In the genomic region with DNA sequence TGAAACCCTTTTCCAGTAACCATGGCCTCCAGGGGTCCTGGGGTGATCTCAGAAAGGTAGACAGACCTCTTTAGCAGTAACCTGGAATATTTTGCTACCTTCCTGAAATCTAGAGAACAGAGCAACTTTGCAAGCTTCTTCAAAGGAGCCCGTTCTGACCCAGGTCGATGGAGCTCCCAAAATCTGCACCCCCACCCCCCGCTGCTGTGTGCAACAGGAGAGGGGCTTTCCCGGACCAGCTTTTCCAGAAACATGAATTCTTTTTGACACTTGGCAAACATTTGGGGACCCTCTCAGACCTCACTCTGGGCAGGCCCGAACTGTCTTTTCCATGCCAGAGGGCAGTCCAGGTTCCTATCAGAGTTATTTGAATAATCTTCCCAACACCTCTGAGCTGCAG, we compare ENCODE assay signal across 37 cellular contexts.
"Had no signal": no experiment of that assay in that cellular context is flagged by ENCODE, and none has a peak within 500 bp of the region (broad histone marks: within the 10 kb centered on the region; RNA-seq: fewer than 3 reads in every experiment).

No MANE protein-coding gene starts in this region.

- H3K27me3 Mint-ChIP-seq: brain had no signal

- H3K4me3 ChIP-seq: adrenal gland, ascending aorta, body of pancreas, breast epithelium, cardiac muscle cell had no signal

- H3K36me3 Mint-ChIP-seq: activated naive CD4-positive, alpha-beta T cell treated with anti-CD3 and anti-CD28 coated beads, Interleukin-2, amount 10 ng/mL, durations not matched to agents 7 days and 5 days; activated naive CD4-positive, alpha-beta T cell treated with anti-CD3 and anti-CD28 coated beads, Interleukin-2, amount 50 U/mL, for 24 hours; activated naive CD4-positive, alpha-beta T cell treated with anti-CD3 and anti-CD28 coated beads, Interleukin-2, amount 50 U/mL, for 72 hours; activated naive CD8-positive, alpha-beta T cell; activated naive CD8-positive, alpha-beta T cell treated with anti-CD3 and anti-CD28 coated beads for 36 hours; activated naive CD8-positive, alpha-beta T cell treated with anti-CD3 and anti-CD28 coated beads, Interleukin-2, amount 10 ng/mL, durations not matched to agents 7 days and 5 days; brain had no signal

- H3K36me3 ChIP-seq: adrenal gland, ascending aorta, brain microvascular endothelial cell, breast epithelium, cardiac muscle cell had no signal

- H3K27me3 ChIP-seq: ascending aorta, body of pancreas, brain microvascular endothelial cell, cardiac muscle cell had no signal

- H3K4me1 Mint-ChIP-seq: central memory CD8-positive, alpha-beta T cell had no signal

- DNase-seq: activated effector memory CD4-positive, alpha-beta T cell treated with anti-CD3 and anti-CD28 coated beads, Interleukin-2, amount 50 U/mL, for 16 hours; activated effector memory CD4-positive, alpha-beta T cell treated with Interleukin-2 at 50 U/mL for 16 hours; activated gamma-delta T cell; activated gamma-delta T cell treated with Interleukin-2 at 50 U/mL for 16 hours; activated naive CD4-positive, alpha-beta T cell; activated naive CD4-positive, alpha-beta T cell treated with anti-CD3 and anti-CD28 coated beads for 36 hours; activated naive CD4-positive, alpha-beta T cell treated with anti-CD3 and anti-CD28 coated beads, Interleukin-2, amount 10 ng/mL, durations not matched to agents 7 days and 5 days; activated naive CD4-positive, alpha-beta T cell treated with anti-CD3 and anti-CD28 coated beads, Interleukin-2, amount 50 U/mL, for 16 hours; activated naive CD4-positive, alpha-beta T cell treated with Interleukin-2 at 50 U/mL for 16 hours; activated naive CD8-positive, alpha-beta T cell treated with anti-CD3 and anti-CD28 coated beads for 36 hours; activated naive CD8-positive, alpha-beta T cell treated with anti-CD3 and anti-CD28 coated beads, Interleukin-2, amount 10 ng/mL, durations not matched to agents 7 days and 5 days; activated naive CD8-positive, alpha-beta T cell treated with anti-CD3 and anti-CD28 coated beads, Interleukin-2, amount 50 U/mL, for 24 hours; activated T-cell treated with anti-CD3 and anti-CD28 coated beads, Interleukin-2, amount 50 U/mL, for 1 hour; activated T-cell treated with anti-CD3 and anti-CD28 coated beads, Interleukin-2, amount 50 U/mL, for 24 hours; activated T-cell treated with anti-CD3 and anti-CD28 coated beads, Interleukin-2, amount 50 U/mL, for 4 hours; activated T-cell treated with anti-CD3 and anti-CD28 coated beads, Interleukin-2, amount 50 U/mL, for 72 hours; adrenal gland; amniotic stem cell; amygdala; anterior cingulate cortex; aorta; body of pancreas; brain microvascular endothelial cell; caudate nucleus; central memory CD4-positive, alpha-beta T cell; cerebellar nuclear complex had no signal

- H3K27ac ChIP-seq: adrenal gland, ascending aorta, body of pancreas, brain microvascular endothelial cell, breast epithelium, cardiac muscle cell had no signal

- H3K9me3 ChIP-seq: adrenal gland, ascending aorta, body of pancreas, breast epithelium had no signal

- H3K9me3 Mint-ChIP-seq: activated naive CD4-positive, alpha-beta T cell treated with anti-CD3 and anti-CD28 coated beads for 36 hours; activated naive CD4-positive, alpha-beta T cell treated with anti-CD3 and anti-CD28 coated beads, Interleukin-2, amount 10 ng/mL, durations not matched to agents 7 days and 5 days; activated naive CD4-positive, alpha-beta T cell treated with anti-CD3 and anti-CD28 coated beads, Interleukin-2, amount 50 U/mL, for 24 hours; activated naive CD4-positive, alpha-beta T cell treated with anti-CD3 and anti-CD28 coated beads, Interleukin-2, amount 50 U/mL, for 72 hours; activated naive CD8-positive, alpha-beta T cell treated with anti-CD3 and anti-CD28 coated beads for 36 hours; activated naive CD8-positive, alpha-beta T cell treated with anti-CD3 and anti-CD28 coated beads, Interleukin-2, amount 10 ng/mL, durations not matched to agents 7 days and 5 days; activated naive CD8-positive, alpha-beta T cell treated with anti-CD3 and anti-CD28 coated beads, Interleukin-2, amount 50 U/mL, for 24 hours; activated T-cell treated with anti-CD3 and anti-CD28 coated beads, Interleukin-2, amount 50 U/mL, for 24 hours; activated T-cell treated with anti-CD3 and anti-CD28 coated beads, Interleukin-2, amount 50 U/mL, for 4 hours; activated T-cell treated with anti-CD3 and anti-CD28 coated beads, Interleukin-2, amount 50 U/mL, for 72 hours; activated T-helper 1 cell treated with anti-CD3 and anti-CD28 coated beads, Interleukin-12 subunit alpha, Interleukin-12 subunit beta, Interleukin-2, Interleukin-4 antibody, amounts not matched to agents 30 ng/mL and 10 ng/mL and 1 ng/mL, durations not matched to agents 14 hours and 24 hours and 36 hours; activated T-helper 17 cell treated with anti-CD3 and anti-CD28 coated beads, Interleukin-2, amount 50 U/mL, for 72 hours; activated T-helper 2 cell treated with anti-CD3 and anti-CD28 coated beads, Interferon-gamma antibody, Interleukin-2, Interleukin-4, amounts not matched to agents 10 μg/mL and 5 μg/mL and 100 μg/mL, durations not matched to agents 14 hours and 24 hours and 36 hours; brain; central memory CD8-positive, alpha-beta T cell had no signal

- H3K4me3 Mint-ChIP-seq: activated naive CD4-positive, alpha-beta T cell treated with anti-CD3 and anti-CD28 coated beads for 36 hours; activated naive CD4-positive, alpha-beta T cell treated with anti-CD3 and anti-CD28 coated beads, Interleukin-2, amount 10 ng/mL, durations not matched to agents 7 days and 5 days; activated naive CD4-positive, alpha-beta T cell treated with anti-CD3 and anti-CD28 coated beads, Interleukin-2, amount 50 U/mL, for 24 hours; activated naive CD8-positive, alpha-beta T cell; activated naive CD8-positive, alpha-beta T cell treated with anti-CD3 and anti-CD28 coated beads for 36 hours; activated naive CD8-positive, alpha-beta T cell treated with anti-CD3 and anti-CD28 coated beads, Interleukin-2, amount 10 ng/mL, durations not matched to agents 7 days and 5 days; activated naive CD8-positive, alpha-beta T cell treated with anti-CD3 and anti-CD28 coated beads, Interleukin-2, amount 50 U/mL, for 24 hours; activated T-cell treated with anti-CD3 and anti-CD28 coated beads, Interleukin-2, amount 50 U/mL, for 24 hours; activated T-cell treated with anti-CD3 and anti-CD28 coated beads, Interleukin-2, amount 50 U/mL, for 4 hours; activated T-cell treated with anti-CD3 and anti-CD28 coated beads, Interleukin-2, amount 50 U/mL, for 72 hours; activated T-helper 1 cell treated with anti-CD3 and anti-CD28 coated beads, Interleukin-12 subunit alpha, Interleukin-12 subunit beta, Interleukin-2, Interleukin-4 antibody, amounts not matched to agents 30 ng/mL and 10 ng/mL and 1 ng/mL, durations not matched to agents 14 hours and 24 hours and 36 hours; activated T-helper 17 cell treated with anti-CD3 and anti-CD28 coated beads, Interleukin-2, amount 50 U/mL, for 72 hours; brain; central memory CD8-positive, alpha-beta T cell had no signal

- H3K27ac Mint-ChIP-seq: activated naive CD4-positive, alpha-beta T cell treated with anti-CD3 and anti-CD28 coated beads for 36 hours; activated naive CD4-positive, alpha-beta T cell treated with anti-CD3 and anti-CD28 coated beads, Interleukin-2, amount 10 ng/mL, durations not matched to agents 7 days and 5 days; activated naive CD4-positive, alpha-beta T cell treated with anti-CD3 and anti-CD28 coated beads, Interleukin-2, amount 50 U/mL, for 24 hours; activated naive CD4-positive, alpha-beta T cell treated with anti-CD3 and anti-CD28 coated beads, Interleukin-2, amount 50 U/mL, for 72 hours; activated naive CD8-positive, alpha-beta T cell; activated naive CD8-positive, alpha-beta T cell treated with anti-CD3 and anti-CD28 coated beads for 36 hours; activated naive CD8-positive, alpha-beta T cell treated with anti-CD3 and anti-CD28 coated beads, Interleukin-2, amount 10 ng/mL, durations not matched to agents 7 days and 5 days; activated naive CD8-positive, alpha-beta T cell treated with anti-CD3 and anti-CD28 coated beads, Interleukin-2, amount 50 U/mL, for 24 hours; activated T-cell treated with anti-CD3 and anti-CD28 coated beads, Interleukin-2, amount 50 U/mL, for 24 hours; activated T-cell treated with anti-CD3 and anti-CD28 coated beads, Interleukin-2, amount 50 U/mL, for 72 hours; activated T-helper 1 cell treated with anti-CD3 and anti-CD28 coated beads, Interleukin-12 subunit alpha, Interleukin-12 subunit beta, Interleukin-2, Interleukin-4 antibody, amounts not matched to agents 30 ng/mL and 10 ng/mL and 1 ng/mL, durations not matched to agents 14 hours and 24 hours and 36 hours; activated T-helper 17 cell treated with anti-CD3 and anti-CD28 coated beads, Interleukin-2, amount 50 U/mL, for 72 hours; activated T-helper 2 cell treated with anti-CD3 and anti-CD28 coated beads, Interferon-gamma antibody, Interleukin-2, Interleukin-4, amounts not matched to agents 10 μg/mL and 5 μg/mL and 100 μg/mL, durations not matched to agents 14 hours and 24 hours and 36 hours had no signal

- H3K4me1 ChIP-seq: adrenal gland, ascending aorta, breast epithelium had no signal
